Comparison of ENCODE assay signal across 11 cellular contexts in the genomic region with DNA sequence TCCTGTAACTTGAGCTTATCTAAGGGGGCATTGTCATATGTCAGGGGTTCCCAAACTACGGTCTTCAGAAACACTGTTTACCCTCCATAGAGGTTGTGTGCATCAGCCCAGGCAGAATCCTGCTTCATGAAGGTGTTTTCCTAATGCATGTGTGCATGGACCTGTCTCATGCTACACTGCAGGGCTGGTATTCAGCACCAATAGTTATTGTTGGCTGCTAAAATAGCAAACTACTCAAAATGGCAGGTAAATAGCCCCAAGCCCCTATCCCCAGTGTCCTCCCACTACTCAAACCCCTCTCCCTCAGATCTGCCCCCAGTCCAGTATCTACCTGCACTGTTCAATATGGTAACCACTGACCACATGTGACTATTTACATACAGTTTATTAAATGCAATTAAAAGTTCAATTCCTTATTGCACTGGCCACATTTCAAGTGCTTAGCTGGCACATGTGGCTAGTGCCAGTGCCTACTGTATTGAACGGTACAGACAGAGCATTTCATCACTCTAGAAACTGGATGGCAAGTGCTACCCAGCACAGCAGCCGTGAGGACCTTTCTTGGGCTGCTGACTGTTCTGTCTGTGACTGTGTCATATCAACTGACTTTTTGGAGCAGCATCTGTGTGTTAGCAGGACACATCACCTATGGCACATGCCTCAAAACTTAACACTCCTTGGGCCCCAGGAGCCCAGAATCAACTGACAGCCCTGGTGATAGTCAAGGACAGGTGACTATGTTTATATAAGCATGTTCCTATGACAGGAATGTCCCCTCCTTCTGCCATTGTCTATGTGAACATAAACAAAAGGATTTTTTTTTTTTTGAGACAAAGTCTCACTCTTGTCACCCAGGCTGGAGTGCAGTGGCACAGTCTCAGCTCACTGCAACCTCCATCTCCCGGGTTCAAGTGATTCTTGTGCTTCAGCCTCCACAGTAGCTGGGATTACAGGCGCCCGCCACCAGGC. TPM values are rescaled to one million over a fixed set of nuclear protein-coding genes. Genes with fewer than 3 reads are reported as not detected.
A peak's percentile ranks its signal among the peaks of the same experiment; 100 is the strongest.
DNase-seq lines count a peak whose midpoint lies in the region; ATAC-seq and TF ChIP-seq lines count a peak whose summit lies in the region.
"Had no signal": no experiment of that assay in that cellular context is flagged by ENCODE, and none has a peak within 500 bp of the region (broad histone marks: within the 10 kb centered on the region; RNA-seq: fewer than 3 reads in every experiment).

No MANE protein-coding gene starts in this region.

- H3K27me3 ChIP-seq in upper lobe of right lung (no peaks in the 10 kb centered on the region), PC-9 (ENCODE audit: insufficient read depth, low read depth) (no peaks in the 10 kb centered on the region)
- H3K27me3 ChIP-seq: BLaER1 treated with 17β-estradiol and CSF1 and Interleukin-3, amounts not matched to agents 10 nM and 100 nM had no signal

- H3K9me3 Mint-ChIP-seq in activated CD8-positive, alpha-beta T cell treated with anti-CD3 and anti-CD28 coated beads, Interleukin-2, amount 10 ng/mL, durations not matched to agents 7 days and 5 days (ENCODE audit: insufficient read depth), result no peaks in the 10 kb centered on the region

- H3K9me2 ChIP-seq in PC-9 (ENCODE audit: insufficient read depth), result no peaks in the 10 kb centered on the region

- H3K4me3 Mint-ChIP-seq in activated CD8-positive, alpha-beta T cell treated with anti-CD3 and anti-CD28 coated beads, Interleukin-2, amount 10 ng/mL, durations not matched to agents 7 days and 5 days, result no peak overlapping the region

- H3F3A ChIP-seq in PC-9 (ENCODE audit: insufficient read depth, low read depth), result peaks cover 6% of the 10 kb centered on the region; the same call in 1 of the 2 replicates

- peaks cover 86% of the 10 kb centered on the region for H3K4me1 Mint-ChIP-seq in activated CD8-positive, alpha-beta T cell treated with anti-CD3 and anti-CD28 coated beads, Interleukin-2, amount 10 ng/mL, durations not matched to agents 7 days and 5 days (ENCODE audit: low read depth)

- TF ChIP-seq CTCF in upper lobe of right lung (IDR thresholded peaks at IDR 0.05) (no peak), PC-9 (conservative IDR thresholded peaks at IDR 0.05) (no peak)

- peak overlapping the region; percentile 74 for H3K27ac Mint-ChIP-seq in activated CD8-positive, alpha-beta T cell treated with anti-CD3 and anti-CD28 coated beads, Interleukin-2, amount 10 ng/mL, durations not matched to agents 7 days and 5 days

- intact Hi-C loops in upper lobe of right lung (cut with DNase I), result no loop called here
- intact Hi-C loops in PC-9 (cut with micrococcal nuclease; ENCODE audit: unreplicated experiment), result no loop called here

- H3K79me2 ChIP-seq in PC-9 (ENCODE audit: low read depth), result no peaks in the 10 kb centered on the region

- CTCF ChIA-PET in activated CD8-positive, alpha-beta T cell treated with anti-CD3 and anti-CD28 coated beads, Interleukin-2, amount 10 ng/mL, durations not matched to agents 7 days and 5 days (lab: Charles Lee), result interaction anchor here (0.9 to 4.2 kb wide), 11 partner anchors 8 to 95 kb away, joined by 3 to 45 read pairs (median 16); a partner anchor contains a TSS
- CTCF ChIA-PET in PC-9 (lab: Charles Lee), result no interaction called here

- H3K9me3 ChIP-seq in upper lobe of right lung (no peaks in the 10 kb centered on the region), PC-9 (ENCODE audit: insufficient read depth, low read depth) (no peaks in the 10 kb centered on the region)
- H3K9me3 ChIP-seq: BLaER1 treated with 17β-estradiol and CSF1 and Interleukin-3, amounts not matched to agents 10 nM and 100 nM had no signal

- peaks cover 25% of the 10 kb centered on the region for H3K4me1 ChIP-seq in upper lobe of right lung
- H3K4me1 ChIP-seq in PC-9 (replicated peaks; ENCODE audit: insufficient read depth), result no peaks in the 10 kb centered on the region

- POLR2A ChIA-PET in activated CD8-positive, alpha-beta T cell treated with anti-CD3 and anti-CD28 coated beads, Interleukin-2, amount 10 ng/mL, durations not matched to agents 7 days and 5 days (lab: Charles Lee), result interaction anchor here (0.7 to 22.6 kb wide), 11 partner anchors 9 to 95 kb away, joined by 3 to 720 read pairs (median 70); a partner anchor contains a TSS
- POLR2A ChIA-PET in PC-9 (lab: Charles Lee; ENCODE audit: unreplicated experiment), result interaction anchor here (0.6 to 0.7 kb wide), 6 partner anchors 8 to 256 kb away, joined by 3 to 8 read pairs (median 4); a partner anchor contains a TSS

- no peaks in the 10 kb centered on the region for H4K20me1 ChIP-seq in PC-9 (ENCODE audit: insufficient read depth)

- peaks cover 58% of the 10 kb centered on the region for H3K36me3 Mint-ChIP-seq in activated CD8-positive, alpha-beta T cell treated with anti-CD3 and anti-CD28 coated beads, Interleukin-2, amount 10 ng/mL, durations not matched to agents 7 days and 5 days (ENCODE audit: low read depth)

- H3K4me2 ChIP-seq in PC-9, result no peak overlapping the region

- DNase-seq in stimulated activated naive CD4-positive, alpha-beta T cell (lab: John Stamatoyannopoulos, UW), result peak in 5 of 6 experiments; percentile 30 to 61 (median 42)
- no peak for DNase-seq in stimulated activated naive CD4-positive, alpha-beta T cell treated with Interleukin-2 at 50 U/mL for 16 hours (lab: John Stamatoyannopoulos, UW)
- no peak for DNase-seq in activated CD8-positive, alpha-beta T cell treated with anti-CD3 and anti-CD28 coated beads, Interleukin-2, amount 10 ng/mL, durations not matched to agents 7 days and 5 days
- DNase-seq in left lobe of liver (ENCODE audit: low spot score), result no peak
- peak; percentile 6 for DNase-seq in upper lobe of right lung
- DNase-seq in DMS153 treated with DMSO at 0.1 percent for 48 hours (lab: John Stamatoyannopoulos, UW; ENCODE audit: unreplicated experiment), result no peak
- no peak for DNase-seq in PC-9
- DNase-seq: H7, NCI-H187 treated with DMSO at 0.1 percent for 48 hours had no signal

- H3K36me3 ChIP-seq in upper lobe of right lung, result peaks cover 54% of the 10 kb centered on the region
- no peaks in the 10 kb centered on the region for H3K36me3 ChIP-seq in PC-9 (ENCODE audit: low read depth)

- H3K4me3 ChIP-seq in upper lobe of right lung (no peak overlapping the region), PC-9 (no peak overlapping the region)
- H3K4me3 ChIP-seq: BLaER1 treated with 17β-estradiol and CSF1 and Interleukin-3, amounts not matched to agents 10 nM and 100 nM had no signal

- ATAC-seq in activated CD8-positive, alpha-beta T cell treated with anti-CD3 and anti-CD28 coated beads, Interleukin-2, amount 10 ng/mL, durations not matched to agents 7 days and 5 days, result no peak
- ATAC-seq in left lobe of liver (peak; percentile 46), upper lobe of right lung (no peak), GM19463 (IDR thresholded peaks at IDR 0.05; ENCODE audit: unreplicated experiment) (no peak)

- H3K27me3 Mint-ChIP-seq in activated CD8-positive, alpha-beta T cell treated with anti-CD3 and anti-CD28 coated beads, Interleukin-2, amount 10 ng/mL, durations not matched to agents 7 days and 5 days (ENCODE audit: low read depth), result no peaks in the 10 kb centered on the region

- BruUV-seq in PC-9 (replicated peaks; lab: Mats Ljungman, UMichigan), result no TSS peak

- H2AFZ ChIP-seq in PC-9, result no peak overlapping the region

- H3K27ac ChIP-seq in upper lobe of right lung (peak overlapping the region; percentile 24), PC-9 (no peak overlapping the region)

RNA-seq across cellular contexts. Expression of a gene that starts 9.0 kb away (rescaled TPM):
- 100 to 1,000 TPM; 221 to 228 TPM for total RNA-seq in activated CD8-positive, alpha-beta T cell treated with anti-CD3 and anti-CD28 coated beads, Interleukin-2, amount 10 ng/mL, durations not matched to agents 7 days and 5 days
- total RNA-seq in left lobe of liver, result 24.8 TPM
- 59.5 TPM for total RNA-seq in upper lobe of right lung
- 27.1 and 38.9 TPM in 2 replicates for total RNA-seq in PC-9 (2021)

Comparison
In these comparisons a context has a peak if more than half of its experiments do, and no peak if none do; other contexts are left out.
1. DNase-seq: peak in stimulated activated naive CD4-positive, alpha-beta T cell (5 of 6) and upper lobe of right lung (single experiment); none in stimulated activated naive CD4-positive, alpha-beta T cell treated with Interleukin-2 at 50 U/mL for 16 hours (single experiment), activated CD8-positive, alpha-beta T cell treated with anti-CD3 and anti-CD28 coated beads, Interleukin-2, amount 10 ng/mL, durations not matched to agents 7 days and 5 days (single experiment), left lobe of liver (single experiment), DMS153 treated with DMSO at 0.1 percent for 48 hours (single experiment) and PC-9 (0 of 2).